Comparison of ENCODE assay signal across 37 cellular contexts in the genomic region with DNA sequence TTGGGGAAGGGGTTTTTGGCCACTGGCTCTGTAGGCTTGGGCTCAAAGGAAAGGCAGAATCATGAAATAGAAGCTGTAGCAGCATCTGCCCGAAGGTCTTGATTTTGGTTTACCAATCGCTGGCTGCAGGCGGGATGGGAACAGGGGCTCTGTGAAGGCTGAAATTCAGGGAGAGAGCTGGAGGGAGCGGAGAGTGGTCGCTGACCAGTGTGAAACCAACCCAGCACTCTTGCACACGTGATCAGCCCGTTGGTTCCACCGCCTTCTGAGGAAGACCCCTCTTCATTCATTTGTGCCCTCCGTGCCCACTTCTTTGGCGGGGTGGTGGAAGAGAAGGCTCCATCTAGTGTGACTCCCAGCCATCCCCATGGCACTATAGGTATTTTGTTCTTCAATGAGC.
"Had no signal": no experiment of that assay in that cellular context is flagged by ENCODE, and none has a peak within 500 bp of the region (broad histone marks: within the 10 kb centered on the region; RNA-seq: fewer than 3 reads in every experiment).

No MANE protein-coding gene starts in this region.

- H3K9me3 Mint-ChIP-seq: activated CD4-positive, alpha-beta memory T cell treated with anti-CD3 and anti-CD28 coated beads for 36 hours; activated CD4-positive, alpha-beta T cell treated with anti-CD3 and anti-CD28 coated beads, Interleukin-2, amount 10 ng/mL, durations not matched to agents 24 days and 14 days; activated CD8-positive, alpha-beta T cell treated with anti-CD3 and anti-CD28 coated beads for 36 hours; activated naive CD4-positive, alpha-beta T cell treated with anti-CD3 and anti-CD28 coated beads for 36 hours; activated naive CD4-positive, alpha-beta T cell treated with anti-CD3 and anti-CD28 coated beads, Interleukin-2, amount 50 U/mL, for 72 hours; activated naive CD8-positive, alpha-beta T cell treated with anti-CD3 and anti-CD28 coated beads for 36 hours; activated T-cell treated with anti-CD3 and anti-CD28 coated beads, Interleukin-2, amount 50 U/mL, for 4 hours; activated T-cell treated with anti-CD3 and anti-CD28 coated beads, Interleukin-2, amount 50 U/mL, for 72 hours; activated T-helper 1 cell treated with anti-CD3 and anti-CD28 coated beads, Interleukin-12 subunit alpha, Interleukin-12 subunit beta, Interleukin-2, Interleukin-4 antibody, amounts not matched to agents 30 ng/mL and 10 ng/mL and 1 ng/mL, durations not matched to agents 14 hours and 24 hours and 36 hours; activated T-helper 17 cell treated with anti-CD3 and anti-CD28 coated beads, Interleukin-2, amount 50 U/mL, for 72 hours; central memory CD8-positive, alpha-beta T cell; T-helper 1 cell treated with Interleukin-12 subunit alpha and Interleukin-12 subunit beta and Interleukin-4 antibody, amounts not matched to agents 30 μg/mL and 1 μg/mL, for 36 hours; T-helper 2 cell treated with Interferon-gamma antibody and Interleukin-4, amounts not matched to agents 5 μg/mL and 100 μg/mL, for 36 hours had no signal

- ATAC-seq: activated CD4-positive, CD25-positive, alpha-beta regulatory T cell treated with anti-CD3 and anti-CD28 coated beads, Interleukin-2, amount 50 U/mL, for 24 hours; activated CD8-positive, alpha-beta T cell treated with anti-CD3 and anti-CD28 coated beads for 36 hours; activated naive CD4-positive, alpha-beta T cell treated with anti-CD3 and anti-CD28 coated beads, Interleukin-2, amount 50 U/mL, for 72 hours; activated T-cell treated with anti-CD3 and anti-CD28 coated beads, Interleukin-2, amount 50 U/mL, for 4 hours; activated T-cell treated with anti-CD3 and anti-CD28 coated beads, Interleukin-2, amount 50 U/mL, for 72 hours; activated T-helper 17 cell treated with anti-CD3 and anti-CD28 coated beads, Interleukin-2, amount 50 U/mL, for 72 hours had no signal

- H3K36me3 ChIP-seq: ascending aorta, cardiac muscle cell had no signal

- DNase-seq: activated CD4-positive, alpha-beta memory T cell treated with anti-CD3 and anti-CD28 coated beads for 36 hours; activated CD4-positive, alpha-beta T cell treated with anti-CD3 and anti-CD28 coated beads for 1 hour; activated CD4-positive, alpha-beta T cell treated with anti-CD3 and anti-CD28 coated beads for 4 hours; activated CD4-positive, alpha-beta T cell treated with anti-CD3 and anti-CD28 coated beads, Interleukin-2, amount 10 ng/mL, durations not matched to agents 24 days and 14 days; activated CD4-positive, alpha-beta T cell treated with anti-CD3 and anti-CD28 coated beads, Interleukin-2, amount 50 U/mL, for 1 hour; activated CD4-positive, alpha-beta T cell treated with anti-CD3 and anti-CD28 coated beads, Interleukin-2, amount 50 U/mL, for 4 hours; activated CD4-positive, CD25-positive, alpha-beta regulatory T cell; activated CD8-positive, alpha-beta memory T cell treated with anti-CD3 and anti-CD28 coated beads, Interleukin-2, amount 50 U/mL, for 4 hours; activated CD8-positive, alpha-beta T cell treated with anti-CD3 and anti-CD28 coated beads for 36 hours; activated effector memory CD4-positive, alpha-beta T cell treated with anti-CD3 and anti-CD28 coated beads, Interleukin-2, amount 50 U/mL, for 16 hours; activated gamma-delta T cell treated with Interleukin-2 at 50 U/mL for 16 hours; activated naive CD4-positive, alpha-beta T cell; activated naive CD4-positive, alpha-beta T cell treated with anti-CD3 and anti-CD28 coated beads for 36 hours; activated naive CD4-positive, alpha-beta T cell treated with anti-CD3 and anti-CD28 coated beads, Interleukin-2, amount 50 U/mL, for 16 hours; activated naive CD8-positive, alpha-beta T cell treated with anti-CD3 and anti-CD28 coated beads for 36 hours; activated T-cell treated with anti-CD3 and anti-CD28 coated beads for 4 hours; activated T-cell treated with anti-CD3 and anti-CD28 coated beads, Interleukin-2, amount 50 U/mL, for 1 hour; activated T-cell treated with anti-CD3 and anti-CD28 coated beads, Interleukin-2, amount 50 U/mL, for 4 hours; activated T-cell treated with anti-CD3 and anti-CD28 coated beads, Interleukin-2, amount 50 U/mL, for 72 hours; amygdala; anterior cingulate cortex; caudate nucleus; cerebellar nuclear complex; T-helper 1 cell; T-helper 2 cell; T-helper 9 cell had no signal

- H3K9me3 ChIP-seq: ascending aorta had no signal

- H3K27me3 Mint-ChIP-seq: brain had no signal

- H3K27me3 ChIP-seq: ascending aorta, cardiac muscle cell had no signal

- H3K4me1 Mint-ChIP-seq: activated naive CD8-positive, alpha-beta T cell treated with anti-CD3 and anti-CD28 coated beads for 36 hours; activated T-helper 17 cell treated with anti-CD3 and anti-CD28 coated beads, Interleukin-2, amount 50 U/mL, for 72 hours; central memory CD8-positive, alpha-beta T cell had no signal

- H3K4me3 ChIP-seq: ascending aorta, cardiac muscle cell had no signal

- H3K4me3 Mint-ChIP-seq: activated CD4-positive, alpha-beta memory T cell treated with anti-CD3 and anti-CD28 coated beads for 36 hours; activated CD4-positive, alpha-beta T cell treated with anti-CD3 and anti-CD28 coated beads, Interleukin-2, amount 10 ng/mL, durations not matched to agents 24 days and 14 days; activated CD8-positive, alpha-beta T cell treated with anti-CD3 and anti-CD28 coated beads for 36 hours; activated naive CD4-positive, alpha-beta T cell treated with anti-CD3 and anti-CD28 coated beads for 36 hours; activated naive CD8-positive, alpha-beta T cell treated with anti-CD3 and anti-CD28 coated beads for 36 hours; activated T-cell treated with anti-CD3 and anti-CD28 coated beads, Interleukin-2, amount 50 U/mL, for 4 hours; activated T-cell treated with anti-CD3 and anti-CD28 coated beads, Interleukin-2, amount 50 U/mL, for 72 hours; activated T-helper 1 cell treated with anti-CD3 and anti-CD28 coated beads, Interleukin-12 subunit alpha, Interleukin-12 subunit beta, Interleukin-2, Interleukin-4 antibody, amounts not matched to agents 30 ng/mL and 10 ng/mL and 1 ng/mL, durations not matched to agents 14 hours and 24 hours and 36 hours; activated T-helper 17 cell treated with anti-CD3 and anti-CD28 coated beads, Interleukin-2, amount 50 U/mL, for 72 hours; brain; central memory CD8-positive, alpha-beta T cell; T-helper 1 cell treated with Interleukin-12 subunit alpha and Interleukin-12 subunit beta and Interleukin-4 antibody, amounts not matched to agents 30 μg/mL and 1 μg/mL, for 36 hours; T-helper 2 cell treated with Interferon-gamma antibody and Interleukin-4, amounts not matched to agents 5 μg/mL and 100 μg/mL, for 36 hours had no signal

- H3K36me3 Mint-ChIP-seq: activated CD4-positive, alpha-beta memory T cell treated with anti-CD3 and anti-CD28 coated beads for 36 hours; activated naive CD4-positive, alpha-beta T cell treated with anti-CD3 and anti-CD28 coated beads, Interleukin-2, amount 50 U/mL, for 72 hours; activated naive CD8-positive, alpha-beta T cell treated with anti-CD3 and anti-CD28 coated beads for 36 hours had no signal

- H3K27ac ChIP-seq: cardiac muscle cell, VCaP had no signal

- H3K27ac Mint-ChIP-seq: activated CD4-positive, alpha-beta memory T cell treated with anti-CD3 and anti-CD28 coated beads for 36 hours; activated CD4-positive, alpha-beta T cell treated with anti-CD3 and anti-CD28 coated beads, Interleukin-2, amount 10 ng/mL, durations not matched to agents 24 days and 14 days; activated CD8-positive, alpha-beta T cell treated with anti-CD3 and anti-CD28 coated beads for 36 hours; activated naive CD4-positive, alpha-beta T cell treated with anti-CD3 and anti-CD28 coated beads for 36 hours; activated naive CD4-positive, alpha-beta T cell treated with anti-CD3 and anti-CD28 coated beads, Interleukin-2, amount 50 U/mL, for 72 hours; activated naive CD8-positive, alpha-beta T cell treated with anti-CD3 and anti-CD28 coated beads for 36 hours; activated T-cell treated with anti-CD3 and anti-CD28 coated beads, Interleukin-2, amount 50 U/mL, for 72 hours; activated T-helper 1 cell treated with anti-CD3 and anti-CD28 coated beads, Interleukin-12 subunit alpha, Interleukin-12 subunit beta, Interleukin-2, Interleukin-4 antibody, amounts not matched to agents 30 ng/mL and 10 ng/mL and 1 ng/mL, durations not matched to agents 14 hours and 24 hours and 36 hours; activated T-helper 17 cell treated with anti-CD3 and anti-CD28 coated beads, Interleukin-2, amount 50 U/mL, for 72 hours; brain; T-helper 1 cell treated with Interleukin-12 subunit alpha and Interleukin-12 subunit beta and Interleukin-4 antibody, amounts not matched to agents 30 μg/mL and 1 μg/mL, for 36 hours; T-helper 2 cell treated with Interferon-gamma antibody and Interleukin-4, amounts not matched to agents 5 μg/mL and 100 μg/mL, for 36 hours had no signal
